ENCODE assay signal across 15 cellular contexts in genomic region chr10:14039968-14040668, GRCh38.
DNase-seq lines count a peak whose midpoint lies in the region; ATAC-seq and TF ChIP-seq lines count a peak whose summit lies in the region.
"Had no signal": no experiment of that assay in that cellular context is flagged by ENCODE, and none has a peak within 500 bp of the region (broad histone marks: within the 10 kb centered on the region; RNA-seq: fewer than 3 reads in every experiment).

No MANE protein-coding gene starts in this region.

- H3K9me3 Mint-ChIP-seq in stimulated activated memory B cell treated with anti-CD40 and anti-IgM and Interleukin-4, amounts not matched to agents 10 μg/mL and 1 μg/mL and 100 μg/mL, for 72 hours: no peaks in the 10 kb centered on the region
- H3K9me3 Mint-ChIP-seq in activated CD4-positive, alpha-beta T cell treated with anti-CD3 and anti-CD28 coated beads, Interleukin-2, amount 10 ng/mL, durations not matched to agents 24 days and 14 days: no peaks in the 10 kb centered on the region
- H3K9me3 Mint-ChIP-seq: IgD-negative memory B cell had no signal

- no peaks in the 10 kb centered on the region for H3K36me3 Mint-ChIP-seq in T-helper 17 cell (ENCODE audit: low read depth)
- no peaks in the 10 kb centered on the region for H3K36me3 Mint-ChIP-seq in stimulated activated memory B cell treated with anti-CD40 and anti-IgM and Interleukin-4, amounts not matched to agents 10 μg/mL and 1 μg/mL and 100 μg/mL, for 72 hours
- no peaks in the 10 kb centered on the region for H3K36me3 Mint-ChIP-seq in activated CD4-positive, alpha-beta T cell treated with anti-CD3 and anti-CD28 coated beads, Interleukin-2, amount 10 ng/mL, durations not matched to agents 24 days and 14 days (ENCODE audit: low read depth)

- intact Hi-C loops in activated CD4-positive, alpha-beta T cell treated with anti-CD3 and anti-CD28 coated beads, Interleukin-2, amount 10 ng/mL, durations not matched to agents 24 days and 14 days (cut with micrococcal nuclease): no loop called here

- no peak for ATAC-seq in T-helper 17 cell
- ATAC-seq in omental fat pad (ENCODE audit: low FRiP score): peak; percentile 64
- no peak for ATAC-seq in stimulated activated memory B cell treated with anti-CD40 and anti-IgM and Interleukin-4, amounts not matched to agents 10 μg/mL and 1 μg/mL and 100 μg/mL, for 72 hours

- peaks cover 6% of the 10 kb centered on the region for H3K4me1 Mint-ChIP-seq in T-helper 17 cell
- H3K4me1 Mint-ChIP-seq in stimulated activated memory B cell treated with anti-CD40 and anti-IgM and Interleukin-4, amounts not matched to agents 10 μg/mL and 1 μg/mL and 100 μg/mL, for 72 hours: peaks cover 12% of the 10 kb centered on the region
- H3K4me1 Mint-ChIP-seq in activated CD4-positive, alpha-beta T cell treated with anti-CD3 and anti-CD28 coated beads, Interleukin-2, amount 10 ng/mL, durations not matched to agents 24 days and 14 days: peaks cover 6% of the 10 kb centered on the region

- no peak overlapping the region for H3K4me3 Mint-ChIP-seq in T-helper 17 cell
- H3K4me3 Mint-ChIP-seq in stimulated activated memory B cell treated with anti-CD40 and anti-IgM and Interleukin-4, amounts not matched to agents 10 μg/mL and 1 μg/mL and 100 μg/mL, for 72 hours: no peak overlapping the region
- H3K4me3 Mint-ChIP-seq in activated CD4-positive, alpha-beta T cell treated with anti-CD3 and anti-CD28 coated beads, Interleukin-2, amount 10 ng/mL, durations not matched to agents 24 days and 14 days: no peak overlapping the region
- H3K4me3 Mint-ChIP-seq: IgD-negative memory B cell had no signal

- H3K27me3 Mint-ChIP-seq in T-helper 17 cell: no peaks in the 10 kb centered on the region
- no peaks in the 10 kb centered on the region for H3K27me3 Mint-ChIP-seq in stimulated activated memory B cell treated with anti-CD40 and anti-IgM and Interleukin-4, amounts not matched to agents 10 μg/mL and 1 μg/mL and 100 μg/mL, for 72 hours
- no peaks in the 10 kb centered on the region for H3K27me3 Mint-ChIP-seq in activated CD4-positive, alpha-beta T cell treated with anti-CD3 and anti-CD28 coated beads, Interleukin-2, amount 10 ng/mL, durations not matched to agents 24 days and 14 days

- H3K27ac Mint-ChIP-seq in T-helper 17 cell: peak overlapping the region; percentile 78
- H3K27ac Mint-ChIP-seq in stimulated activated memory B cell treated with anti-CD40 and anti-IgM and Interleukin-4, amounts not matched to agents 10 μg/mL and 1 μg/mL and 100 μg/mL, for 72 hours: no peak overlapping the region
- H3K27ac Mint-ChIP-seq in activated CD4-positive, alpha-beta T cell treated with anti-CD3 and anti-CD28 coated beads, Interleukin-2, amount 10 ng/mL, durations not matched to agents 24 days and 14 days: no peak overlapping the region

- DNase-seq in AG08395 (ENCODE audit: low spot score): peak; percentile 75
- DNase-seq in T-helper 17 cell: no peak
- DNase-seq in fibroblast of the conjunctiva (ENCODE audit: low read depth): peak; percentile 42
- no peak for DNase-seq in omental fat pad (ENCODE audit: low spot score)
- DNase-seq in activated naive CD4-positive, alpha-beta T cell treated with Interleukin-2 at 50 U/mL for 16 hours: no peak
- DNase-seq in activated CD4-positive, alpha-beta T cell treated with anti-CD3 and anti-CD28 coated beads, Interleukin-2, amount 10 ng/mL, durations not matched to agents 24 days and 14 days: no peak
- no peak for DNase-seq in DMS153 treated with DMSO at 0.1 percent for 48 hours (lab: John Stamatoyannopoulos, UW; ENCODE audit: unreplicated experiment)
- DNase-seq: ACHN; activated CD4-positive, alpha-beta T cell treated with anti-CD3 and anti-CD28 coated beads for 4 hours; activated naive CD4-positive, alpha-beta T cell; GDM1; NCI-H146; NCI-H82 had no signal

- no peaks in the 10 kb centered on the region for H3K9me3 ChIP-seq in T-helper 17 cell (ENCODE audit: control insufficient read depth, low read length, poor library complexity, severe bottlenecking)

- TF ChIP-seq CTCF in omental fat pad (IDR thresholded peaks at IDR 0.05): no peak

Comparison
In these comparisons a context has a peak if more than half of its experiments do, and no peak if none do; other contexts are left out.
1. DNase-seq: peak in AG08395 (single experiment) and fibroblast of the conjunctiva (single experiment); none in T-helper 17 cell (0 of 3), omental fat pad (single experiment), activated naive CD4-positive, alpha-beta T cell treated with Interleukin-2 at 50 U/mL for 16 hours (single experiment), activated CD4-positive, alpha-beta T cell treated with anti-CD3 and anti-CD28 coated beads, Interleukin-2, amount 10 ng/mL, durations not matched to agents 24 days and 14 days (single experiment) and DMS153 treated with DMSO at 0.1 percent for 48 hours (single experiment).